Comparison of ENCODE assay signal across 21 cellular contexts in genomic region chr9:18299449-18299848, GRCh38.
DNase-seq lines count a peak whose midpoint lies in the region; TF ChIP-seq lines count a peak whose summit lies in the region.
"Had no signal": no experiment of that assay in that cellular context is flagged by ENCODE, and none has a peak within 500 bp of the region (broad histone marks: within the 10 kb centered on the region; RNA-seq: fewer than 3 reads in every experiment).

No MANE protein-coding gene starts in this region.

- no peak overlapping the region for H2AFZ ChIP-seq in hepatocyte

- BruUV-seq in Calu3 (replicated peaks; lab: Mats Ljungman, UMichigan): no TSS peak

- no peaks in the 10 kb centered on the region for H3K36me3 Mint-ChIP-seq in Calu3 (ENCODE audit: insufficient read depth, unreplicated experiment)
- H3K36me3 Mint-ChIP-seq: CD14-positive monocyte; CD4-positive, alpha-beta memory T cell; CD4-positive, CD25-positive, alpha-beta regulatory T cell; CD8-positive, alpha-beta memory T cell had no signal

- 70% methylated on average over 5 of the region's 5 CpGs for WGBS in hepatocyte (ENCODE audit: low lambda C conversion rate, missing lambda C conversion rate)

- H3K27me3 Mint-ChIP-seq in Calu3 (ENCODE audit: unreplicated experiment): no peaks in the 10 kb centered on the region
- H3K27me3 Mint-ChIP-seq: CD8-positive, alpha-beta memory T cell had no signal

- intact Hi-C loops in Calu3 (cut with micrococcal nuclease; ENCODE audit: unreplicated experiment): no loop called here

- H3K79me2 ChIP-seq in hepatocyte: no peaks in the 10 kb centered on the region

- no peaks in the 10 kb centered on the region for H3K4me1 ChIP-seq in hepatocyte (ENCODE audit: insufficient read depth)
- H3K4me1 ChIP-seq: BE2C, BLaER1 had no signal

- no peaks in the 10 kb centered on the region for H4K20me1 ChIP-seq in hepatocyte (ENCODE audit: insufficient read depth, poor library complexity, severe bottlenecking)
- H4K20me1 ChIP-seq: BLaER1 had no signal

- no peaks in the 10 kb centered on the region for H3K9me3 ChIP-seq in hepatocyte (ENCODE audit: low read depth)
- H3K9me3 ChIP-seq: BE2C, BLaER1 had no signal

- no peaks in the 10 kb centered on the region for H3K9me3 Mint-ChIP-seq in Calu3 (ENCODE audit: low read depth, unreplicated experiment)
- H3K9me3 Mint-ChIP-seq: CD8-positive, alpha-beta memory T cell had no signal

- H3K27ac ChIP-seq in VCaP: peak overlapping the region; percentile 41
- H3K27ac ChIP-seq in hepatocyte: no peak overlapping the region
- H3K27ac ChIP-seq: BLaER1 had no signal

- no peak overlapping the region for H3K4me3 ChIP-seq in AG10803 (ENCODE audit: low read length)
- H3K4me3 ChIP-seq in hepatocyte: no peak overlapping the region
- H3K4me3 ChIP-seq: BLaER1 had no signal

- peak; percentile 22 for DNase-seq in AG10803 (ENCODE audit: low read depth)
- peak; percentile 65 for DNase-seq in islet precursor cell
- no peak for DNase-seq in hepatocyte (ENCODE audit: low spot score)
- no peak for DNase-seq in Calu3
- no peak for DNase-seq in DMS153 (lab: John Stamatoyannopoulos, UW)
- no peak for DNase-seq in LoVo (ENCODE audit: low spot score)
- DNase-seq: 8988T; ACHN; BE2C; C1 segment of cervical spinal cord; CD4-positive, alpha-beta memory T cell; CD4-positive, CD25-positive, alpha-beta regulatory T cell; CD8-positive, alpha-beta memory T cell; COR-L47; DMS53; DMS79; DND-41; GF-D8 had no signal

- no peaks in the 10 kb centered on the region for H3K27me3 ChIP-seq in hepatocyte
- H3K27me3 ChIP-seq: BE2C, BLaER1 had no signal

- no peak overlapping the region for H3K27ac Mint-ChIP-seq in Calu3 (ENCODE audit: unreplicated experiment)
- H3K27ac Mint-ChIP-seq: CD4-positive, alpha-beta memory T cell; CD4-positive, CD25-positive, alpha-beta regulatory T cell; CD8-positive, alpha-beta memory T cell had no signal

- no peaks in the 10 kb centered on the region for H3K9me2 ChIP-seq in hepatocyte (replicated peaks; ENCODE audit: insufficient read depth)

- H3K4me2 ChIP-seq in hepatocyte: no peak overlapping the region
- H3K4me2 ChIP-seq: BLaER1 had no signal

- TF ChIP-seq CTCF in AG10803 (conservative IDR thresholded peaks at IDR 0.05; ENCODE audit: low read length): no peak
- no peak for TF ChIP-seq CTCF in VCaP (conservative IDR thresholded peaks at IDR 0.05)
- no peak for TF ChIP-seq CTCF in hepatocyte (IDR thresholded peaks at IDR 0.05; ENCODE audit: poor library complexity)
- no peak for TF ChIP-seq CTCF in Calu3 (IDR thresholded peaks at IDR 0.05; ENCODE audit: unreplicated experiment)

- CTCF ChIA-PET in Calu3 (lab: Charles Lee): no interaction called here

- no peaks in the 10 kb centered on the region for H3K36me3 ChIP-seq in hepatocyte (replicated peaks; ENCODE audit: insufficient read depth, low read depth)
- H3K36me3 ChIP-seq: BE2C, BLaER1 had no signal

- H3K4me1 Mint-ChIP-seq in Calu3 (ENCODE audit: low read depth, unreplicated experiment): no peaks in the 10 kb centered on the region
- H3K4me1 Mint-ChIP-seq: CD14-positive monocyte; CD4-positive, alpha-beta memory T cell; CD4-positive, CD25-positive, alpha-beta regulatory T cell; CD8-positive, alpha-beta memory T cell had no signal

- no peak overlapping the region for H3K4me3 Mint-ChIP-seq in Calu3 (ENCODE audit: low read depth, unreplicated experiment)
- H3K4me3 Mint-ChIP-seq: CD14-positive monocyte; CD4-positive, alpha-beta memory T cell; CD4-positive, CD25-positive, alpha-beta regulatory T cell; CD8-positive, alpha-beta memory T cell had no signal

Comparison
In these comparisons a context has a peak if more than half of its experiments do, and no peak if none do; other contexts are left out.
1. DNase-seq: peak in AG10803 (single experiment) and islet precursor cell (single experiment); none in hepatocyte (single experiment), Calu3 (single experiment), DMS153 (single experiment) and LoVo (single experiment).